Comparison of ENCODE assay signal across 8 cellular contexts in genomic region chr11:119721129-119722120, GRCh38. TPM values are rescaled to one million over a fixed set of nuclear protein-coding genes. Genes with fewer than 3 reads are reported as not detected.
A peak's percentile ranks its signal among the peaks of the same experiment; 100 is the strongest.
DNase-seq lines count a peak whose midpoint lies in the region; ATAC-seq and TF ChIP-seq lines count a peak whose summit lies in the region.

No MANE protein-coding gene starts in this region.

- no peaks in the 10 kb centered on the region for H3K27me3 ChIP-seq in BJ (ENCODE audit: control insufficient read depth, insufficient read depth, low read length)
- no peaks in the 10 kb centered on the region for H3K27me3 ChIP-seq in body of pancreas
- no peaks in the 10 kb centered on the region for H3K27me3 ChIP-seq in right lobe of liver

- H3K27ac ChIP-seq in body of pancreas: peak overlapping the region; percentile 44 to 74 (median 67)
- no peak overlapping the region for H3K27ac ChIP-seq in right lobe of liver

- DNase-seq in BJ (ENCODE audit: low read depth) (no peak), HT-29 (ENCODE audit: low spot score) (peak; percentile 36), body of pancreas (peak; percentile 48 to 69 (median 49)), right lobe of liver (no peak), NCI-H524 treated with DMSO at 0.1 percent for 48 hours (lab: John Stamatoyannopoulos, UW) (no peak), cerebellar nuclear complex (lab: John Stamatoyannopoulos, UW) (no peak)
- no peak for DNase-seq in activated T-cell treated with anti-CD3 and anti-CD28 coated beads, Interleukin-2, amount 50 U/mL, for 72 hours

- H3K36me3 ChIP-seq in BJ (ENCODE audit: control insufficient read depth, insufficient read depth, low read length) (no peaks in the 10 kb centered on the region), body of pancreas (replicated peaks in 1 of 2; ENCODE audit: insufficient read depth in 1 of 2, low read depth in 2 of 2) (no peaks in the 10 kb centered on the region), right lobe of liver (no peaks in the 10 kb centered on the region)

- no peaks in the 10 kb centered on the region for H3K9me3 Mint-ChIP-seq in activated T-cell treated with anti-CD3 and anti-CD28 coated beads, Interleukin-2, amount 50 U/mL, for 72 hours

- H3K9me3 ChIP-seq in body of pancreas (no peaks in the 10 kb centered on the region), right lobe of liver (no peaks in the 10 kb centered on the region)

- ATAC-seq in body of pancreas (peak; percentile 42), right lobe of liver (peak; percentile 16 to 53 (median 44)), GM18498 (IDR thresholded peaks at IDR 0.05; ENCODE audit: unreplicated experiment) (no peak)
- no peak for ATAC-seq in activated T-cell treated with anti-CD3 and anti-CD28 coated beads, Interleukin-2, amount 50 U/mL, for 72 hours (replicated peaks in 1 of 2)

- intact Hi-C loops in body of pancreas (cut with DNase I) (no loop called here), right lobe of liver (cut with DNase I) (no loop called here)

- peaks cover 38% of the 10 kb centered on the region for H3K4me1 ChIP-seq in body of pancreas
- H3K4me1 ChIP-seq in right lobe of liver: peaks cover 0 to 17% (median 6%) of the 10 kb centered on the region in 4 donors

- H3K4me3 ChIP-seq in BJ (ENCODE audit: low read depth, low read length): no peak overlapping the region
- no peak overlapping the region for H3K4me3 ChIP-seq in body of pancreas
- no peak overlapping the region for H3K4me3 ChIP-seq in right lobe of liver

- H3K27me3 Mint-ChIP-seq in activated T-cell treated with anti-CD3 and anti-CD28 coated beads, Interleukin-2, amount 50 U/mL, for 72 hours (ENCODE audit: low read depth): peaks cover 15% of the 10 kb centered on the region

- 54 to 76% methylated on average over 7 to 13 of the region's 13 CpGs for WGBS in body of pancreas, 2 donors
- WGBS in right lobe of liver (ENCODE audit: insufficient coverage, low coverage, low lambda C conversion rate, missing lambda C conversion rate): 77% methylated on average over 8 of the region's 13 CpGs

- POLR2A ChIA-PET in BJ (lab: Charles Lee): no interaction called here

- peak; percentile 62 for TF ChIP-seq CTCF in BJ (IDR thresholded peaks at IDR 0.05; ENCODE audit: insufficient read depth, low read depth, low read length)
- TF ChIP-seq CTCF in body of pancreas (IDR thresholded peaks at IDR 0.05): peak in 6 of 7 experiments; percentile 27 to 51 (median 46)
- TF ChIP-seq CTCF in right lobe of liver (IDR thresholded peaks at IDR 0.05): peak; percentile 25 to 44 (median 30)

- H3K27ac Mint-ChIP-seq in activated T-cell treated with anti-CD3 and anti-CD28 coated beads, Interleukin-2, amount 50 U/mL, for 72 hours: no peak overlapping the region

- TF ChIP-seq POLR2A in body of pancreas (IDR thresholded peaks at IDR 0.05): no peak
- TF ChIP-seq POLR2A in right lobe of liver (IDR thresholded peaks at IDR 0.05): no peak

- no peak overlapping the region for H3K4me3 Mint-ChIP-seq in activated T-cell treated with anti-CD3 and anti-CD28 coated beads, Interleukin-2, amount 50 U/mL, for 72 hours

- H3K36me3 Mint-ChIP-seq in activated T-cell treated with anti-CD3 and anti-CD28 coated beads, Interleukin-2, amount 50 U/mL, for 72 hours (ENCODE audit: insufficient read depth in 2 of 2): no peaks in the 10 kb centered on the region

- CTCF ChIA-PET in BJ (lab: Yijun Ruan, JAX): interaction anchor here (0.6 to 2.9 kb wide), 9 partner anchors 8 to 414 kb away, joined by 3 to 26 read pairs (median 4); partner anchors contain the start of gene NECTIN1

- H3K4me1 Mint-ChIP-seq in activated T-cell treated with anti-CD3 and anti-CD28 coated beads, Interleukin-2, amount 50 U/mL, for 72 hours (ENCODE audit: low read depth): no peaks in the 10 kb centered on the region

RNA-seq across cellular contexts. Expression of gene NECTIN1, which starts 7.6 kb away (rescaled TPM):
- 1.7 and 3.0 TPM in 2 replicates for polyA plus RNA-seq in BJ (2011; rRNA removed)
- 8.0 and 8.5 TPM in 2 replicates for polyA minus RNA-seq in BJ (2011; rRNA and poly(A)+ RNA removed)
- 38.9 and 46.5 TPM in 2 replicates for total RNA-seq in HT-29 (2014; rRNA removed; shearing (Covaris generic))
- total RNA-seq in body of pancreas: 10 to 100 TPM in 1 of 2 donors, 1 to 10 TPM in 1; 7.3 to 31.6 TPM
- total RNA-seq in right lobe of liver: 1 to 10 TPM; 4.3 to 8.4 (median 6.1) TPM
- 1 to 10 TPM; 1.5 to 2.6 TPM for total RNA-seq in activated T-cell treated with anti-CD3 and anti-CD28 coated beads, Interleukin-2, amount 50 U/mL, for 72 hours

Comparison
In these comparisons a context has a peak if more than half of its experiments do, and no peak if none do; other contexts are left out.
1. DNase-seq: peak in HT-29 (single experiment) and body of pancreas (4 of 4); none in BJ (single experiment), right lobe of liver (0 of 3), NCI-H524 treated with DMSO at 0.1 percent for 48 hours (single experiment), cerebellar nuclear complex (0 of 2) and activated T-cell treated with anti-CD3 and anti-CD28 coated beads, Interleukin-2, amount 50 U/mL, for 72 hours (0 of 2).
2. ATAC-seq: peak in body of pancreas (single experiment) and right lobe of liver (4 of 4); none in GM18498 (single experiment) and activated T-cell treated with anti-CD3 and anti-CD28 coated beads, Interleukin-2, amount 50 U/mL, for 72 hours (0 of 2).
3. H3K27ac ChIP-seq: peak in body of pancreas (4 of 4); none in right lobe of liver (0 of 3).
4. Peak in every context shown above with its lines, with median percentiles within 50 percentile points of each other: CTCF ChIP-seq.